8 cellular contexts compared by ENCODE assay signal in genomic region chr19:6273701-6274601, GRCh38. TPM values are rescaled to one million over a fixed set of nuclear protein-coding genes. Genes with fewer than 3 reads are reported as not detected.
A peak's percentile ranks its signal among the peaks of the same experiment; 100 is the strongest.
DNase-seq lines count a peak whose midpoint lies in the region; ATAC-seq and TF ChIP-seq lines count a peak whose summit lies in the region.

No MANE protein-coding gene starts in this region.

- peaks cover 64% of the 10 kb centered on the region for H4K20me1 ChIP-seq in hepatocyte (ENCODE audit: insufficient read depth, poor library complexity, severe bottlenecking)

- no peak for TF ChIP-seq CTCF in ascending aorta (IDR thresholded peaks at IDR 0.05)
- no peak for TF ChIP-seq CTCF in hepatocyte (IDR thresholded peaks at IDR 0.05; ENCODE audit: poor library complexity)

- intact Hi-C loops in ascending aorta (cut with DNase I) = loop anchor here (2.0 to 5.0 kb wide), 5 partner anchors 41 to 463 kb away; partner anchors contain the start of genes ALKBH7, GPR108 and TRIP10

- H3K79me2 ChIP-seq in hepatocyte = peaks cover 100% of the 10 kb centered on the region

- H3K9me2 ChIP-seq in hepatocyte (replicated peaks; ENCODE audit: insufficient read depth) = no peaks in the 10 kb centered on the region

- WGBS in hepatocyte (ENCODE audit: low lambda C conversion rate, missing lambda C conversion rate) = 56% methylated on average over 30 of the region's 30 CpGs

- no peak for ATAC-seq in GM18858 (IDR thresholded peaks at IDR 0.05; ENCODE audit: unreplicated experiment)
- ATAC-seq in GM18867 (IDR thresholded peaks at IDR 0.05; ENCODE audit: unreplicated experiment) = no peak

- H3K4me1 ChIP-seq in ascending aorta = peaks cover 30 to 69% of the 10 kb centered on the region in 2 donors
- H3K4me1 ChIP-seq in hepatocyte (ENCODE audit: insufficient read depth) = peaks cover 86% of the 10 kb centered on the region

- H3K27ac ChIP-seq in ascending aorta (peak overlapping the region; percentile 90 to 92), hepatocyte (peak overlapping the region; percentile 94)

- H2AFZ ChIP-seq in hepatocyte = no peak overlapping the region

- peak; percentile 49 for DNase-seq in SIG-M5 treated with dmso at 0.1 percent for 504 hours (lab: John Stamatoyannopoulos, UW; ENCODE audit: unreplicated experiment)
- no peak for DNase-seq in SIG-M5 (lab: John Stamatoyannopoulos, UW)
- peak; percentile 79 to 98 for DNase-seq in ascending aorta (ENCODE audit: low spot score in 2 of 2)
- peak; percentile 62 for DNase-seq in hepatocyte (ENCODE audit: low spot score)
- DNase-seq in retina = peak; percentile 50
- DNase-seq in effector CD4-positive, alpha-beta T cell = no peak

- H3K9me3 ChIP-seq in ascending aorta (no peaks in the 10 kb centered on the region), hepatocyte (ENCODE audit: low read depth) (no peaks in the 10 kb centered on the region)

- H3K4me3 ChIP-seq in ascending aorta = peak overlapping the region; percentile 31 to 45
- H3K4me3 ChIP-seq in hepatocyte = no peak overlapping the region

- H3K36me3 ChIP-seq in ascending aorta (peaks cover 14 to 16% of the 10 kb centered on the region in 2 donors), hepatocyte (replicated peaks; ENCODE audit: insufficient read depth, low read depth) (no peaks in the 10 kb centered on the region)

- no peaks in the 10 kb centered on the region for H3K27me3 ChIP-seq in ascending aorta
- H3K27me3 ChIP-seq in hepatocyte = no peaks in the 10 kb centered on the region

- peak overlapping the region; percentile 98 for H3K4me2 ChIP-seq in hepatocyte

RNA-seq across cellular contexts. Expression of gene MLLT1, which starts 5.8 kb away (rescaled TPM):
- total RNA-seq in ascending aorta = 34.5 TPM
- total RNA-seq in hepatocyte = 13.6 and 17.2 TPM in 2 replicates
- polyA plus RNA-seq in hepatocyte = 22.9 and 23.3 TPM in 2 replicates

RNA-seq across cellular contexts. Expression of gene ACER1, which starts 59.5 kb away (rescaled TPM):
- total RNA-seq in ascending aorta = not detected
- not detected in 2 replicates for total RNA-seq in hepatocyte
- not detected in 2 replicates for polyA plus RNA-seq in hepatocyte

Comparison
In these comparisons a context has a peak if more than half of its experiments do, and no peak if none do; other contexts are left out.
1. DNase-seq: peak in SIG-M5 treated with dmso at 0.1 percent for 504 hours (single experiment), ascending aorta (2 of 2), hepatocyte (single experiment) and retina (single experiment); none in SIG-M5 (single experiment) and effector CD4-positive, alpha-beta T cell (single experiment).